ENCODE assay signal across 3 cellular contexts in the genomic region with DNA sequence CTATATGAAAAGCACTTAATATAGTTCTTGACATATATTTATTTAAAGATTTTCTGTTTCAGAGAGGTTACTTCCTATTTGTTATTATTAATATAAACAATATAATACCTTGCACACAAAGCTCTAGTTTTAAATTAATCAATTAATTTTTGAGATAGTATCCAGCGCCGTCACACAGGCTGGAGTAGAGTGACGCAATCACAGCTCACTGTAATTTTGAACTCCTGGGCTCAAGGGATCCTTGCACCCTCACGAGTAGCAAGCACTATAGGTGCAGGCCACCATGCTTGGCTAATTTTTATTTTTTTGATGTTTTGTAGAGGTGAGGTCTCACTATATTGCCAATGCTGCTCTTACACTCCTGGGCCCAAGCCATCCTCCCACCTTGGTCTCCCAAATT.
TF ChIP-seq lines count a peak whose summit lies in the region.

No MANE protein-coding gene starts in this region.

TF ChIP-seq in IMR-90, 13 proteins besides CTCF, POLR2A, EP300 and RAD21:
- no peak for TF ChIP-seq MAFK (IDR thresholded peaks at IDR 0.05; ENCODE audit: low read depth, low read length)
- peak; percentile 79 for TF ChIP-seq CEBPB (IDR thresholded peaks at IDR 0.05; ENCODE audit: low read depth, low read length)
- TF ChIP-seq, protein P1, sequence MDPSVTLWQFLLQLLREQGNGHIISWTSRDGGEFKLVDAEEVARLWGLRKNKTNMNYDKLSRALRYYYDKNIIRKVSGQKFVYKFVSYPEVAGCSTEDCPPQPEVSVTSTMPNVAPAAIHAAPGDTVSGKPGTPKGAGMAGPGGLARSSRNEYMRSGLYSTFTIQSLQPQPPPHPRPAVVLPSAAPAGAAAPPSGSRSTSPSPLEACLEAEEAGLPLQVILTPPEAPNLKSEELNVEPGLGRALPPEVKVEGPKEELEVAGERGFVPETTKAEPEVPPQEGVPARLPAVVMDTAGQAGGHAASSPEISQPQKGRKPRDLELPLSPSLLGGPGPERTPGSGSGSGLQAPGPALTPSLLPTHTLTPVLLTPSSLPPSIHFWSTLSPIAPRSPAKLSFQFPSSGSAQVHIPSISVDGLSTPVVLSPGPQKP (IDR thresholded peaks at IDR 0.05; ENCODE audit: borderline replicate concordance, low read depth, low read length), result no peak
TF ChIP-seq in IMR-90: peak in this region for 1.

TF ChIP-seq in Ishikawa, 13 proteins besides CTCF, POLR2A, EP300 and RAD21:
- TF ChIP-seq, protein P2, sequence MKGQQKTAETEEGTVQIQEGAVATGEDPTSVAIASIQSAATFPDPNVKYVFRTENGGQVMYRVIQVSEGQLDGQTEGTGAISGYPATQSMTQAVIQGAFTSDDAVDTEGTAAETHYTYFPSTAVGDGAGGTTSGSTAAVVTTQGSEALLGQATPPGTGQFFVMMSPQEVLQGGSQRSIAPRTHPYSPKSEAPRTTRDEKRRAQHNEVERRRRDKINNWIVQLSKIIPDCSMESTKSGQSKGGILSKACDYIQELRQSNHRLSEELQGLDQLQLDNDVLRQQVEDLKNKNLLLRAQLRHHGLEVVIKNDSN (IDR thresholded peaks at IDR 0.05), result no peak
- TF ChIP-seq FOXM1 (IDR thresholded peaks at IDR 0.05; ENCODE audit: borderline replicate concordance, low read depth) (no peak), CEBPB (IDR thresholded peaks at IDR 0.05) (peak; percentile 35; the same call in 1 of the 2 replicates), ZBTB7A (IDR thresholded peaks at IDR 0.05; ENCODE audit: low read depth) (no peak)
TF ChIP-seq in Ishikawa: peak in this region for 1.

TF ChIP-seq in H1, 55 proteins besides CTCF, POLR2A, EP300 and RAD21:
- no peak for TF ChIP-seq NANOG (IDR thresholded peaks at IDR 0.05; ENCODE audit: insufficient read depth, low read depth, low read length, poor library complexity, severe bottlenecking)
- no peak for TF ChIP-seq ZNF274 (IDR thresholded peaks at IDR 0.05; ENCODE audit: borderline replicate concordance, extremely low read depth, low read length)
- TF ChIP-seq TAF1 (IDR thresholded peaks at IDR 0.05; ENCODE audit: low read depth, low read length), result no peak
- no peak for TF ChIP-seq BCL11A (IDR thresholded peaks at IDR 0.05; ENCODE audit: low read depth in 2 of 2, low read length in 2 of 2)
- TF ChIP-seq TAF7 (optimal IDR thresholded peaks at IDR 0.05; ENCODE audit: borderline replicate concordance, low read depth, low read length), result no peak
- TF ChIP-seq CEBPB (IDR thresholded peaks at IDR 0.05; ENCODE audit: low read depth, low read length), result peak; percentile 76
- no peak for TF ChIP-seq BRCA1 (IDR thresholded peaks at IDR 0.05; ENCODE audit: low read depth, low read length)
